8 cellular contexts compared by ENCODE assay signal in the genomic region with DNA sequence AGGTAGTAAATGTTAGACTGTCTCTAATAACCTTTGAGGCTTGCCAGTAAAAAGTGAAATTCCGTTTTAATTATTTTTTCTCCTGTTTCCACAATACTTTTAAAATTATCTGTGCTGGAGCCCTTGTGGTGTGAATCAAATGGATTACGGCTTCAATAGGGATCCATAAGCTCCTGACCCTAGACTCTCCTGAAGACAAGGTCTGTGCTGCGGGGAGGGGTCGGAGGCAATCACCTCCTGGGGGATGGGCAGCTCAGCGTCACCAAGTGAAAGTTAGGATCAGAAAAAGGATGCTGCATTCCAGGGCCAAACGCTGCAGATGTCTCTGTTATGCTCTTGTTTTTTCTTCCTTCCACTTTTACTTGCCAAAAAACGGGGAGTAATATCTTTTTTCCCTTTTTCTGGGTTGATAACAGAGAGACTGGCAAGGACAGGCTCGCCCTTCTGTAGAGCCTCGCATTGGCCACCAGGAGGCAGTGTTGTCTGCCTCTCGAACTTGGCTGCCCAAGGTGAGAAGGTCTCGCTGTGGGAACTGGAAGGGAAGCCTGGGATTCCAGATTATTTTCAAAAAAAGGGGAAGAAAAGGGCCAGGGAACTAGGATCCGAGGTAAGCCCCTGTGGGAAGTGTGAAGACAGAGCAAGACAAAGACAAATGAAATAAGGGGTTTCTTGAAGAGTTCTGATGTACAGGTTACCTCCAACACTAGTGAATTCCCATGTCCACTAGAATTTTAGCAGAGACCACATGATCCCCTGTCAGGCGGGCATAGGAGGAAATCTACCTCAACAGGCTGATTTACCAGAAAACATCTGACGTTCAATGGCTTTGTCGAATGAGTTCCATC.
A peak's percentile ranks its signal among the peaks of the same experiment; 100 is the strongest.
DNase-seq lines count a peak whose midpoint lies in the region; ATAC-seq and TF ChIP-seq lines count a peak whose summit lies in the region.

No MANE protein-coding gene starts in this region.

- POLR2A ChIA-PET in activated CD8-positive, alpha-beta T cell treated with anti-CD3 and anti-CD28 coated beads for 36 hours (lab: Charles Lee): no interaction called here

- no peaks in the 10 kb centered on the region for H3K4me1 ChIP-seq in tibial artery
- no peaks in the 10 kb centered on the region for H3K4me1 ChIP-seq in effector memory CD4-positive, alpha-beta T cell (ENCODE audit: control insufficient read depth, insufficient read depth, low read length, poor library complexity, severe bottlenecking)

- no peaks in the 10 kb centered on the region for H3K36me3 Mint-ChIP-seq in activated CD8-positive, alpha-beta T cell treated with anti-CD3 and anti-CD28 coated beads for 36 hours (ENCODE audit: low read depth)

- CTCF ChIA-PET in activated CD8-positive, alpha-beta T cell treated with anti-CD3 and anti-CD28 coated beads for 36 hours (lab: Charles Lee): no interaction called here

- H3K4me3 Mint-ChIP-seq in activated CD8-positive, alpha-beta T cell treated with anti-CD3 and anti-CD28 coated beads for 36 hours: no peak overlapping the region

- H3K27ac ChIP-seq in tibial artery: no peak overlapping the region
- no peak overlapping the region for H3K27ac ChIP-seq in effector memory CD4-positive, alpha-beta T cell (ENCODE audit: insufficient read depth, low read length, poor library complexity, severe bottlenecking)

- no peaks in the 10 kb centered on the region for H3K27me3 ChIP-seq in tibial artery
- H3K27me3 ChIP-seq in effector memory CD4-positive, alpha-beta T cell (replicated peaks; ENCODE audit: control insufficient read depth, insufficient read depth, low read length, poor library complexity, severe bottlenecking): no peaks in the 10 kb centered on the region

- intact Hi-C loops in activated CD8-positive, alpha-beta T cell treated with anti-CD3 and anti-CD28 coated beads for 36 hours (cut with micrococcal nuclease): no loop called here
- intact Hi-C loops in tibial artery (cut with DNase I; ENCODE audit: low total_unique reads): no loop called here

- no peaks in the 10 kb centered on the region for H3K9me3 ChIP-seq in tibial artery
- no peaks in the 10 kb centered on the region for H3K9me3 ChIP-seq in effector memory CD4-positive, alpha-beta T cell (ENCODE audit: control insufficient read depth, low read length)

- H3K4me3 ChIP-seq in Jurkat, Clone E6-1 (ENCODE audit: low read length): no peak overlapping the region
- no peak overlapping the region for H3K4me3 ChIP-seq in tibial artery
- H3K4me3 ChIP-seq in effector memory CD4-positive, alpha-beta T cell (ENCODE audit: insufficient read depth, low read depth, low read length, poor library complexity, severe bottlenecking): no peak overlapping the region

- peak; percentile 65 for DNase-seq in Ammon's horn (ENCODE audit: low spot score)
- DNase-seq in Jurkat, Clone E6-1 (ENCODE audit: low read depth, low spot score): peak; percentile 28
- DNase-seq in activated CD8-positive, alpha-beta T cell treated with anti-CD3 and anti-CD28 coated beads for 36 hours: peak; percentile 35
- DNase-seq in iPS-NIHi7 (ENCODE audit: extremely low spot score): peak; percentile 24
- no peak for DNase-seq in tibial artery
- DNase-seq in effector memory CD4-positive, alpha-beta T cell: no peak
- no peak for DNase-seq in germinal center (ENCODE audit: low spot score)

- peak; percentile 79 for TF ChIP-seq CTCF in activated CD8-positive, alpha-beta T cell treated with anti-CD3 and anti-CD28 coated beads for 36 hours (IDR thresholded peaks at IDR 0.05)
- TF ChIP-seq CTCF in tibial artery (IDR thresholded peaks at IDR 0.05): peak; percentile 41 to 42

- H3K36me3 ChIP-seq in tibial artery: no peaks in the 10 kb centered on the region
- no peaks in the 10 kb centered on the region for H3K36me3 ChIP-seq in effector memory CD4-positive, alpha-beta T cell (ENCODE audit: control insufficient read depth, insufficient read depth, low read length)

- no peaks in the 10 kb centered on the region for H3K4me1 Mint-ChIP-seq in activated CD8-positive, alpha-beta T cell treated with anti-CD3 and anti-CD28 coated beads for 36 hours (ENCODE audit: low read depth)

- H3K27me3 Mint-ChIP-seq in activated CD8-positive, alpha-beta T cell treated with anti-CD3 and anti-CD28 coated beads for 36 hours: peaks cover 3% of the 10 kb centered on the region

- no peak overlapping the region for H3K27ac Mint-ChIP-seq in activated CD8-positive, alpha-beta T cell treated with anti-CD3 and anti-CD28 coated beads for 36 hours

- no peaks in the 10 kb centered on the region for H3K9me3 Mint-ChIP-seq in activated CD8-positive, alpha-beta T cell treated with anti-CD3 and anti-CD28 coated beads for 36 hours

- ATAC-seq in GM18498 (IDR thresholded peaks at IDR 0.05; ENCODE audit: unreplicated experiment): peak; percentile 68
- ATAC-seq in activated CD8-positive, alpha-beta T cell treated with anti-CD3 and anti-CD28 coated beads for 36 hours: no peak

Comparison
In these comparisons a context has a peak if more than half of its experiments do, and no peak if none do; other contexts are left out.
1. DNase-seq: peak in Ammon's horn (single experiment), Jurkat, Clone E6-1 (single experiment), activated CD8-positive, alpha-beta T cell treated with anti-CD3 and anti-CD28 coated beads for 36 hours (single experiment) and iPS-NIHi7 (single experiment); none in tibial artery (0 of 2), effector memory CD4-positive, alpha-beta T cell (0 of 3) and germinal center (single experiment).